ENCODE assay signal across 18 cellular contexts in the genomic region with DNA sequence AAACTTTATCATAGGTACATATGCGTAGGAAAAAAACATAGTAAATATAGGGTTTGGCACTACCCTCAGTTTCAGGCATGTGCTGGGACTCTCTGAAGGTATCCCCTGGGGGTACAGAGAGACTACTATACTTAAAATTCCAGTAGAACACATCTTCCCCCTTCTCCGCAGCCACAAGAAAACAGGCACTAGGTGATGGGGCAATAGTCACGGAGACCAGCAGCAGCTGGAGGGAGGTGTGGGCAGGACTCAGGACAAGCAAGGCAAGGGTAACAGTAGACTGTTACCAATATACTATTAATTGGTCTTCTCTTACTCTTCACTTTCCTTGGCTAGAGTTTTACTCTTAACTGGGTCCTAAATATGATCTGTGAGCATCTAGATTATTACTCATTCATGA. TPM values are rescaled to one million over a fixed set of nuclear protein-coding genes. Genes with fewer than 3 reads are reported as not detected.
DNase-seq lines count a peak whose midpoint lies in the region; ATAC-seq, FAIRE-seq and TF ChIP-seq lines count a peak whose summit lies in the region.
"Had no signal": no experiment of that assay in that cellular context is flagged by ENCODE, and none has a peak within 500 bp of the region (broad histone marks: within the 10 kb centered on the region; RNA-seq: fewer than 3 reads in every experiment).

No MANE protein-coding gene starts in this region.

- H4K20me1 ChIP-seq in BLaER1 treated with 17β-estradiol and CSF1 and Interleukin-3, amounts not matched to agents 10 nM and 100 nM = peaks cover 0 to 2% (median 0%) of the 10 kb centered on the region in 11 experiments; a peak in 6 of 22 replicates
- H4K20me1 ChIP-seq in OCI-LY1 (ENCODE audit: insufficient read depth, low read length) (no peaks in the 10 kb centered on the region), GM23338 (replicated peaks; ENCODE audit: insufficient read depth) (no peaks in the 10 kb centered on the region)

- peak overlapping the region in 8 of 11 experiments; percentile 4 to 46 (median 30); a peak in 10 of 22 replicates for H3K27ac ChIP-seq in BLaER1 treated with 17β-estradiol and CSF1 and Interleukin-3, amounts not matched to agents 10 nM and 100 nM
- H3K27ac ChIP-seq in OCI-LY1 (ENCODE audit: low read depth, low read length, poor library complexity, severe bottlenecking) = no peak overlapping the region
- H3K27ac ChIP-seq in kidney (ENCODE audit: low read depth in 2 of 2, low read length in 2 of 2) = no peak overlapping the region
- H3K27ac ChIP-seq in body of pancreas = no peak overlapping the region
- H3K27ac ChIP-seq in GM23338 (ENCODE audit: low read depth) = no peak overlapping the region
- H3K27ac ChIP-seq: RWPE1, SJSA1 had no signal

- H3K9me2 ChIP-seq in OCI-LY1 (ENCODE audit: low read depth, low read length) (no peaks in the 10 kb centered on the region), GM23338 (ENCODE audit: insufficient read depth) (no peaks in the 10 kb centered on the region)

- no peaks in the 10 kb centered on the region for H3K9me3 ChIP-seq in BLaER1 treated with 17β-estradiol and CSF1 and Interleukin-3, amounts not matched to agents 10 nM and 100 nM (replicated peaks in 1 of 11)
- no peaks in the 10 kb centered on the region for H3K9me3 ChIP-seq in OCI-LY1 (ENCODE audit: low read length)
- H3K9me3 ChIP-seq in kidney (ENCODE audit: control insufficient read depth in 1 of 2, low read length in 2 of 2) = no peaks in the 10 kb centered on the region
- H3K9me3 ChIP-seq in body of pancreas = no peaks in the 10 kb centered on the region
- H3K9me3 ChIP-seq: SJSA1 had no signal

- no peak overlapping the region; a peak in 1 of 20 replicates for H3K4me3 ChIP-seq in BLaER1 treated with 17β-estradiol and CSF1 and Interleukin-3, amounts not matched to agents 10 nM and 100 nM
- H3K4me3 ChIP-seq in OCI-LY1 (ENCODE audit: low read depth, low read length, poor library complexity, severe bottlenecking) = no peak overlapping the region
- no peak overlapping the region for H3K4me3 ChIP-seq in kidney (ENCODE audit: low read length in 2 of 2)
- H3K4me3 ChIP-seq in body of pancreas = no peak overlapping the region
- H3K4me3 ChIP-seq in GM23338 = no peak overlapping the region
- H3K4me3 ChIP-seq: SJSA1 had no signal

- peaks cover 0 to 2% (median 0%) of the 10 kb centered on the region in 3 donors for H3K9me3 Mint-ChIP-seq in IgD-negative memory B cell
- H3K9me3 Mint-ChIP-seq in naive B cell = no peaks in the 10 kb centered on the region
- no peaks in the 10 kb centered on the region for H3K9me3 Mint-ChIP-seq in GM23338
- H3K9me3 Mint-ChIP-seq: T-cell had no signal

- H3K4me3 Mint-ChIP-seq in IgD-negative memory B cell (peak overlapping the region; percentile 30 to 77 (median 61)), naive B cell (peak overlapping the region in 5 of 8 donors; percentile 37 to 78 (median 70)), GM23338 (no peak overlapping the region)
- H3K4me3 Mint-ChIP-seq: T-cell had no signal

- peak overlapping the region in 3 of 11 experiments; percentile 0 to 16 (median 6); a peak in 2 of 22 replicates for H3K9ac ChIP-seq in BLaER1 treated with 17β-estradiol and CSF1 and Interleukin-3, amounts not matched to agents 10 nM and 100 nM
- H3K9ac ChIP-seq in OCI-LY1 (ENCODE audit: low read length) = no peak overlapping the region
- H3K9ac ChIP-seq in kidney (ENCODE audit: low read length in 2 of 2) = no peak overlapping the region

- H3F3A ChIP-seq in OCI-LY1 (ENCODE audit: insufficient read depth, low read length) (no peaks in the 10 kb centered on the region; the same call in 1 of the 2 replicates), GM23338 (replicated peaks; ENCODE audit: low read depth) (no peaks in the 10 kb centered on the region; the same call in 1 of the 2 replicates)

- no peaks in the 10 kb centered on the region for H3K36me3 ChIP-seq in BLaER1 treated with 17β-estradiol and CSF1 and Interleukin-3, amounts not matched to agents 10 nM and 100 nM
- H3K36me3 ChIP-seq in OCI-LY1 (ENCODE audit: insufficient read depth, low read length) = no peaks in the 10 kb centered on the region; the same call in 1 of the 2 replicates
- H3K36me3 ChIP-seq in kidney (ENCODE audit: control insufficient read depth in 1 of 2, insufficient read depth in 2 of 2, low read length in 2 of 2) = no peaks in the 10 kb centered on the region
- H3K36me3 ChIP-seq in body of pancreas (replicated peaks in 1 of 2; ENCODE audit: insufficient read depth in 1 of 2, low read depth in 2 of 2) = no peaks in the 10 kb centered on the region
- no peaks in the 10 kb centered on the region for H3K36me3 ChIP-seq in GM23338 (ENCODE audit: insufficient read depth)

- H3K36me3 Mint-ChIP-seq in IgD-negative memory B cell (no peaks in the 10 kb centered on the region), naive B cell (peaks cover 0 to 7% of the 10 kb centered on the region in 2 donors), GM23338 (ENCODE audit: low read depth) (no peaks in the 10 kb centered on the region)
- H3K36me3 Mint-ChIP-seq: T-cell had no signal

- TF ChIP-seq POLR2A in body of pancreas (IDR thresholded peaks at IDR 0.05) = no peak

- H3K79me2 ChIP-seq in OCI-LY1 (ENCODE audit: insufficient read depth, low read length) = peaks cover 2% of the 10 kb centered on the region; the same call in 1 of the 2 replicates
- H3K79me2 ChIP-seq in GM23338 (replicated peaks; ENCODE audit: insufficient read depth) = peaks cover 6% of the 10 kb centered on the region; the same call in 1 of the 2 replicates

- WGBS in body of pancreas, 2 donors = 85 to 90% methylated on average over 3 of the region's 3 CpGs

- DNase-seq in naive B cell (no peak), kidney (no peak), body of pancreas (no peak), GM23338 (ENCODE audit: low spot score) (no peak), Right ventricle myocardium inferior (ENCODE audit: missing footprints) (no peak)
- DNase-seq: AML-193, EL, NCI-H1417, NCI-H2029, NCI-H2171 treated with DMSO at 0.1 percent for 48 hours, NCI-H510A, OCI-M1, T-cell had no signal

- ATAC-seq in naive B cell (ENCODE audit: low read depth in 2 of 2) (no peak), body of pancreas (no peak), GM23338 (no peak), Right ventricle myocardium inferior (no peak)
- ATAC-seq: T-cell had no signal

- H3K27ac Mint-ChIP-seq in IgD-negative memory B cell = peak overlapping the region; percentile 21 to 53 (median 44)
- H3K27ac Mint-ChIP-seq in naive B cell = peak overlapping the region in 3 of 6 donors; percentile 18 to 30 (median 26)
- no peak overlapping the region for H3K27ac Mint-ChIP-seq in GM23338
- H3K27ac Mint-ChIP-seq: T-cell had no signal

- no peaks in the 10 kb centered on the region for H3K27me3 ChIP-seq in BLaER1 treated with 17β-estradiol and CSF1 and Interleukin-3, amounts not matched to agents 10 nM and 100 nM
- H3K27me3 ChIP-seq in OCI-LY1 (ENCODE audit: insufficient read depth, low read length) (no peaks in the 10 kb centered on the region), body of pancreas (no peaks in the 10 kb centered on the region), GM23338 (ENCODE audit: insufficient read depth) (no peaks in the 10 kb centered on the region)
- H3K27me3 ChIP-seq: SJSA1 had no signal

- FAIRE-seq in kidney (lab: Jason Lieb, UNC) = no peak

- H2AFZ ChIP-seq in OCI-LY1 (ENCODE audit: low read length) (no peak overlapping the region), GM23338 (no peak overlapping the region)

- H3K27me3 Mint-ChIP-seq in IgD-negative memory B cell = peaks cover 6% of the 10 kb centered on the region
- no peaks in the 10 kb centered on the region for H3K27me3 Mint-ChIP-seq in naive B cell
- H3K27me3 Mint-ChIP-seq in GM23338 (ENCODE audit: insufficient read depth, low read depth, poor library complexity) = peaks cover 9% of the 10 kb centered on the region

- H3K4me1 ChIP-seq in BLaER1 treated with 17β-estradiol and CSF1 and Interleukin-3, amounts not matched to agents 10 nM and 100 nM = peaks cover 49 to 71% (median 55%) of the 10 kb centered on the region in 10 experiments
- peaks cover 31% of the 10 kb centered on the region for H3K4me1 ChIP-seq in OCI-LY1 (ENCODE audit: insufficient read depth, low read length, severe bottlenecking)
- peaks cover 5% of the 10 kb centered on the region in 2 donors for H3K4me1 ChIP-seq in kidney (ENCODE audit: control insufficient read depth in 1 of 2, insufficient read depth in 1 of 2, low read depth in 1 of 2, low read length in 2 of 2)
- peaks cover 7% of the 10 kb centered on the region for H3K4me1 ChIP-seq in body of pancreas
- H3K4me1 ChIP-seq in GM23338 (ENCODE audit: insufficient read depth) = peaks cover 6% of the 10 kb centered on the region; the same call in 1 of the 2 replicates
- H3K4me1 ChIP-seq: SJSA1 had no signal

- TF ChIP-seq CTCF in OCI-LY1 (IDR thresholded peaks at IDR 0.05; ENCODE audit: low read length) (no peak), kidney (IDR thresholded peaks at IDR 0.05; ENCODE audit: borderline replicate concordance, extremely low read depth, insufficient read depth) (no peak), body of pancreas (IDR thresholded peaks at IDR 0.05) (no peak), GM23338 (conservative IDR thresholded peaks at IDR 0.05; ENCODE audit: low read depth in 2 of 2) (no peak)

- H3K4me1 Mint-ChIP-seq in IgD-negative memory B cell (peaks cover 43 to 54% (median 44%) of the 10 kb centered on the region in 3 donors), naive B cell (peaks cover 39 to 74% (median 58%) of the 10 kb centered on the region in 3 donors), GM23338 (no peaks in the 10 kb centered on the region)

- H3K4me2 ChIP-seq in BLaER1 treated with 17β-estradiol and CSF1 and Interleukin-3, amounts not matched to agents 10 nM and 100 nM = peak overlapping the region; percentile 44 to 87 (median 76)
- H3K4me2 ChIP-seq in OCI-LY1 (ENCODE audit: low read length) = peak overlapping the region; percentile 39
- H3K4me2 ChIP-seq in GM23338 = no peak overlapping the region

- intact Hi-C loops in kidney (cut with DNase I) (no loop called here), body of pancreas (cut with DNase I) (no loop called here), Right ventricle myocardium inferior (cut with DNase I) (no loop called here)

TF ChIP-seq in GM23338, 12 proteins besides CTCF, POLR2A, EP300 and RAD21 (continues in another document):
- TF ChIP-seq JUNB (IDR thresholded peaks at IDR 0.05; ENCODE audit: unreplicated experiment) = no peak

RNA-seq across cellular contexts. Expression of a gene that starts 4.6 kb away (rescaled TPM):
- polyA plus RNA-seq in IgD-negative memory B cell = 95.1 TPM
- polyA plus RNA-seq in naive B cell (ENCODE audit: low read depth in 6 of 6) = 100 to 1,000 TPM; 100 to 157 (median 128) TPM
- 160 TPM for total RNA-seq in kidney
- 70.8 TPM for polyA plus RNA-seq in kidney (ENCODE audit: insufficient read depth, low read depth, low replicate concordance)
- total RNA-seq in body of pancreas = 100 to 1,000 TPM; 122 to 163 TPM
- 211 and 237 TPM in 2 replicates for total RNA-seq in GM23338 (2014; rRNA removed; shearing (Covaris generic))
- polyA plus RNA-seq in GM23338 (2016; fragmentation: Nextera tagmentation; extraction: Ambion mirVana) = 188 and 198 TPM in 2 replicates
- 141 TPM for total RNA-seq in Right ventricle myocardium inferior

Comparison
In these comparisons a context has a peak if more than half of its experiments do, and no peak if none do; other contexts are left out.
1. H3K27ac ChIP-seq: peak in BLaER1 treated with 17β-estradiol and CSF1 and Interleukin-3, amounts not matched to agents 10 nM and 100 nM (8 of 11); none in OCI-LY1 (single experiment), kidney (0 of 2), body of pancreas (0 of 4) and GM23338 (single experiment).